In genomic region chr2:133266075-133266925, GRCh38 we compare ENCODE assay signal across 10 cellular contexts.
DNase-seq lines count a peak whose midpoint lies in the region; ATAC-seq, FAIRE-seq and TF ChIP-seq lines count a peak whose summit lies in the region.
"Had no signal": no experiment of that assay in that cellular context is flagged by ENCODE, and none has a peak within 500 bp of the region (broad histone marks: within the 10 kb centered on the region; RNA-seq: fewer than 3 reads in every experiment).

No MANE protein-coding gene starts in this region.

- no peaks in the 10 kb centered on the region for H3K36me3 Mint-ChIP-seq in activated naive CD4-positive, alpha-beta T cell treated with anti-CD3 and anti-CD28 coated beads, Interleukin-2, amount 50 U/mL, for 72 hours
- H3K36me3 Mint-ChIP-seq: CD4-positive, CD25-positive, alpha-beta regulatory T cell had no signal

- TF ChIP-seq CTCF in choroid plexus epithelial cell (conservative IDR thresholded peaks at IDR 0.05; ENCODE audit: low read depth, low read length): peak; percentile 20

- FAIRE-seq in urothelium cell line (lab: Jason Lieb, UNC): no peak

- H3K4me3 ChIP-seq in choroid plexus epithelial cell (ENCODE audit: low read depth, low read length): peak overlapping the region; percentile 57

- DNase-seq in NCI-H524 (lab: John Stamatoyannopoulos, UW): peak; percentile 36 to 81
- DNase-seq in NCI-H524 treated with DMSO at 0.1 percent for 48 hours (lab: John Stamatoyannopoulos, UW): no peak
- DNase-seq in choroid plexus epithelial cell (ENCODE audit: low read depth): no peak
- DNase-seq in left lobe of liver (ENCODE audit: low spot score): no peak
- DNase-seq in urothelium cell line (ENCODE audit: low spot score): peak; percentile 64
- DNase-seq in activated naive CD4-positive, alpha-beta T cell treated with anti-CD3 and anti-CD28 coated beads, Interleukin-2, amount 50 U/mL, for 72 hours (ENCODE audit: low spot score in 2 of 2): no peak
- DNase-seq: activated T-cell treated with anti-CD3 and anti-CD28 coated beads, Interleukin-2, amount 50 U/mL, for 1 hour; CD4-positive, CD25-positive, alpha-beta regulatory T cell had no signal

- peak overlapping the region in 1 of 2 donors; percentile 55 for H3K27ac Mint-ChIP-seq in activated naive CD4-positive, alpha-beta T cell treated with anti-CD3 and anti-CD28 coated beads, Interleukin-2, amount 50 U/mL, for 72 hours
- H3K27ac Mint-ChIP-seq: CD4-positive, CD25-positive, alpha-beta regulatory T cell had no signal

- H3K9me3 Mint-ChIP-seq in activated naive CD4-positive, alpha-beta T cell treated with anti-CD3 and anti-CD28 coated beads, Interleukin-2, amount 50 U/mL, for 72 hours: peaks cover 0 to 3% of the 10 kb centered on the region in 2 donors

- ATAC-seq in left lobe of liver: peak; percentile 62
- no peak for ATAC-seq in GM19324 (IDR thresholded peaks at IDR 0.05; ENCODE audit: low FRiP score, unreplicated experiment)
- no peak for ATAC-seq in HG03025 (IDR thresholded peaks at IDR 0.05; ENCODE audit: low FRiP score, unreplicated experiment)
- no peak for ATAC-seq in activated naive CD4-positive, alpha-beta T cell treated with anti-CD3 and anti-CD28 coated beads, Interleukin-2, amount 50 U/mL, for 72 hours

Comparison
In these comparisons a context has a peak if more than half of its experiments do, and no peak if none do; other contexts are left out.
1. DNase-seq: peak in NCI-H524 (2 of 2) and urothelium cell line (single experiment); none in NCI-H524 treated with DMSO at 0.1 percent for 48 hours (single experiment), choroid plexus epithelial cell (single experiment), left lobe of liver (single experiment) and activated naive CD4-positive, alpha-beta T cell treated with anti-CD3 and anti-CD28 coated beads, Interleukin-2, amount 50 U/mL, for 72 hours (0 of 2).